Comparison of ENCODE assay signal across 17 cellular contexts in the genomic region with DNA sequence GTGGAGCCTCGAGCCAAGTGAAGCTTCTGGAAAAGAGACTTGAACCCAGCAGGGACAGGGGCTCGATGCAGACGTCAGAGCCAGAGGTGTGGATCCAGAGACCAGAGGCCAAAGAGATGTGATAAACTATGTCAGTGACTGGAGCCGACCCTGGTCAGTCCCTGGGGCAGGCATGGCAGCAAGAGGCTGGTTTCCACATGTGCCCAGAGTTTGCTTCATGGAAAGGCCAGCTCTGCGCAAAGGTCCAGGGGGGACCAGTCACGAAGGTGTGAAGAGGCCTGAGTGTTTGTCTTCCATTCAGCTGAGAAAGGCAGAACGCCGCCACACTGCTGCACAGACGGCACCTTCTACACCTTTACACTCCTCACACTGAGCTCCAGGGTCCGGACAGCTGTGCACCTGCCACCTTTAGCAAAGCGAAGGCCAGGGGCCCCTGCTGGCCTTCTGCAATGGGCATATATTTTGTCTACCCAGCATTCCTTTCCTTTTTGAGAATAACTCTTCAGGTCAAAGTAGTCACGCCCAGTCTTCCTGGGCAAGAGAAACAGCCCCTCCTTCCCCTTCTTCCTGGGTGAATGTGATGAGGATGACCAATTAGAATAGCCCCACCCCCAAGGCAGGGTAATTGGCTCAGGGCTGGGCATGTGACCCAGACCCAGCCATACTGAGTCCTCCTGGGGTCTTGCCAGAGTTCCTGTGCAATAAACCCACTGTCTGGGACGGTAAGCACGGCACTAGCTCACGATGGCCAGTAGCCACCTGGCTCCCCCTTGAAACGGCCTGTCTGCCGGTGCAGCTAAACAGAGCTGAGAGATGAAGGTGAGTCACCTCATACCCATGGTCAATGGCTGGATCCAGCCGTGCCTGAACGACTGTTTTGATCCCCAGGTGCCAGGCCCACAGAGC. TPM values are rescaled to one million over a fixed set of nuclear protein-coding genes. Genes with fewer than 3 reads are reported as not detected.
DNase-seq lines count a peak whose midpoint lies in the region; ATAC-seq and TF ChIP-seq lines count a peak whose summit lies in the region.
"Had no signal": no experiment of that assay in that cellular context is flagged by ENCODE, and none has a peak within 500 bp of the region (broad histone marks: within the 10 kb centered on the region; RNA-seq: fewer than 3 reads in every experiment).

No MANE protein-coding gene starts in this region.

- H2AFZ ChIP-seq in H9 (ENCODE audit: low read length) = no peak overlapping the region
- no peak overlapping the region for H2AFZ ChIP-seq in PC-3 (ENCODE audit: low read length)

- H3K4me3 ChIP-seq in PC-3 (ENCODE audit: low read length) (no peak overlapping the region), kidney epithelial cell (ENCODE audit: low read depth, low read length) (no peak overlapping the region)

- DNase-seq in H9 (peak; percentile 28), PC-3 (peak; percentile 7), kidney epithelial cell (ENCODE audit: low read depth) (peak; percentile 85), retina (peak; percentile 61), GM13977 (ENCODE audit: low spot score) (no peak), UCSD-AML1 (lab: John Stamatoyannopoulos, UW; ENCODE audit: unreplicated experiment) (no peak)
- no peak for DNase-seq in activated CD8-positive, alpha-beta T cell treated with anti-CD3 and anti-CD28 coated beads for 36 hours
- DNase-seq: activated naive CD4-positive, alpha-beta T cell treated with Interleukin-2 at 50 U/mL for 16 hours; natural killer cell; NCI-H2171 treated with DMSO at 0.1 percent for 48 hours; right cardiac atrium; stimulated activated CD4-positive, alpha-beta T cell treated with anti-CD3 and anti-CD28 coated beads, Interleukin-2, amount 100 ng/mL, for 48 hours had no signal

- H3K4me3 Mint-ChIP-seq in H9 = no peak overlapping the region
- H3K4me3 Mint-ChIP-seq in activated CD8-positive, alpha-beta T cell treated with anti-CD3 and anti-CD28 coated beads for 36 hours = no peak overlapping the region
- H3K4me3 Mint-ChIP-seq: natural killer cell; T-helper 1 cell treated with Interleukin-12 subunit alpha and Interleukin-12 subunit beta and Interleukin-4 antibody, amounts not matched to agents 30 μg/mL and 1 μg/mL, for 36 hours had no signal

- H2AK5ac ChIP-seq in H9 (ENCODE audit: insufficient read length, low read length) = no peak overlapping the region

- no peak overlapping the region for H3K4ac ChIP-seq in H9 (ENCODE audit: low read depth, low read length)

- H2BK12ac ChIP-seq in H9 (ENCODE audit: insufficient read length, low read depth, low read length) = no peak overlapping the region

- no peaks in the 10 kb centered on the region; the same call in none of the 2 replicates for H3K27me3 Mint-ChIP-seq in H9 (ENCODE audit: low read depth)
- H3K27me3 Mint-ChIP-seq in activated CD8-positive, alpha-beta T cell treated with anti-CD3 and anti-CD28 coated beads for 36 hours = no peaks in the 10 kb centered on the region

- H2BK120ac ChIP-seq in H9 (ENCODE audit: low read depth, low read length, poor library complexity, severe bottlenecking) = no peak overlapping the region

- H3K4me1 ChIP-seq in H9 (ENCODE audit: insufficient read depth, low read length) (no peaks in the 10 kb centered on the region), PC-3 (ENCODE audit: insufficient read depth, low read length) (peaks cover 40% of the 10 kb centered on the region)

- no TSS peak for BruUV-seq in PC-3 (replicated peaks; lab: Mats Ljungman, UMichigan)

- no peak overlapping the region for H2BK5ac ChIP-seq in H9 (ENCODE audit: insufficient read length, low read length)

- H3K36me3 Mint-ChIP-seq in H9 (ENCODE audit: insufficient read depth in 1 of 3, low read depth in 3 of 3) = peaks cover 6 to 15% (median 6%) of the 10 kb centered on the region in 3 experiments
- peaks cover 2% of the 10 kb centered on the region for H3K36me3 Mint-ChIP-seq in activated CD8-positive, alpha-beta T cell treated with anti-CD3 and anti-CD28 coated beads for 36 hours (ENCODE audit: low read depth)
- H3K36me3 Mint-ChIP-seq: natural killer cell had no signal

- H4K20me1 ChIP-seq in H9 (ENCODE audit: control insufficient read depth, insufficient read depth, insufficient read length) = no peaks in the 10 kb centered on the region
- H4K20me1 ChIP-seq in PC-3 (ENCODE audit: low read length) = no peaks in the 10 kb centered on the region

- H3K27ac Mint-ChIP-seq in H9 = peak overlapping the region in 1 of 3 experiments; percentile 52; a peak in 1 of 7 replicates
- no peak overlapping the region for H3K27ac Mint-ChIP-seq in activated CD8-positive, alpha-beta T cell treated with anti-CD3 and anti-CD28 coated beads for 36 hours
- H3K27ac Mint-ChIP-seq: natural killer cell; T-helper 1 cell treated with Interleukin-12 subunit alpha and Interleukin-12 subunit beta and Interleukin-4 antibody, amounts not matched to agents 30 μg/mL and 1 μg/mL, for 36 hours had no signal

- H3K9me3 ChIP-seq in H9 (ENCODE audit: control insufficient read depth, low read depth, low read length) (no peaks in the 10 kb centered on the region), PC-3 (ENCODE audit: low read length) (no peaks in the 10 kb centered on the region)

- no peaks in the 10 kb centered on the region for H3F3A ChIP-seq in PC-3 (ENCODE audit: low read length, unreplicated experiment)

- no peak for ATAC-seq in PC-3
- no peak for ATAC-seq in activated CD8-positive, alpha-beta T cell treated with anti-CD3 and anti-CD28 coated beads for 36 hours
- no peak for ATAC-seq in GM21390 (IDR thresholded peaks at IDR 0.05; ENCODE audit: unreplicated experiment)
- ATAC-seq: activated CD4-positive, CD25-positive, alpha-beta regulatory T cell treated with anti-CD3 and anti-CD28 coated beads, Interleukin-2, amount 50 U/mL, for 24 hours; natural killer cell; right cardiac atrium; Right ventricle myocardium inferior had no signal

- H2BK15ac ChIP-seq in H9 (ENCODE audit: low read depth, low read length) = no peak overlapping the region

- POLR2A ChIA-PET in PC-3 (lab: Charles Lee; ENCODE audit: unreplicated experiment) = no interaction called here
- POLR2A ChIA-PET in activated CD8-positive, alpha-beta T cell treated with anti-CD3 and anti-CD28 coated beads for 36 hours (lab: Charles Lee) = no interaction called here

- H3K9me2 ChIP-seq in PC-3 (replicated peaks; ENCODE audit: low read length) = no peaks in the 10 kb centered on the region

- TF ChIP-seq CTCF in H9 (conservative IDR thresholded peaks at IDR 0.05) = no peak
- TF ChIP-seq CTCF in PC-3 (conservative IDR thresholded peaks at IDR 0.05; ENCODE audit: low read depth, low read length) = no peak
- TF ChIP-seq CTCF in kidney epithelial cell (IDR thresholded peaks at IDR 0.05; ENCODE audit: insufficient read depth, low read length, poor library complexity, severe bottlenecking) = no peak
- TF ChIP-seq CTCF in GM13977 (IDR thresholded peaks at IDR 0.05; ENCODE audit: extremely low read depth, insufficient read depth, missing control alignments) = no peak
- TF ChIP-seq CTCF in activated CD8-positive, alpha-beta T cell treated with anti-CD3 and anti-CD28 coated beads for 36 hours (IDR thresholded peaks at IDR 0.05) = no peak

- in situ Hi-C loops in GM13977 (cut with MboI; ENCODE audit: low pct_unique_long_range_greater_than_20kb, low sequenced_read_pairs, unreplicated experiment) = no loop called here

- CTCF ChIA-PET in PC-3 (lab: Charles Lee) = no interaction called here
- CTCF ChIA-PET in activated CD8-positive, alpha-beta T cell treated with anti-CD3 and anti-CD28 coated beads for 36 hours (lab: Charles Lee) = no interaction called here

- no peak overlapping the region for H3K23ac ChIP-seq in H9 (ENCODE audit: insufficient read length, low read depth, low read length)

- H3K79me1 ChIP-seq in H9 (ENCODE audit: insufficient read depth, low read depth, low read length, poor library complexity, severe bottlenecking) = no peaks in the 10 kb centered on the region

- no peak overlapping the region for H3K27ac ChIP-seq in H9 (ENCODE audit: insufficient read length, low read depth, low read length)
- H3K27ac ChIP-seq in PC-3 (ENCODE audit: low read length) = no peak overlapping the region
- H3K27ac ChIP-seq: epithelial cell of prostate had no signal

- H3K56ac ChIP-seq in H9 (ENCODE audit: insufficient read length, low read depth, low read length) = no peak overlapping the region

- H3K36me3 ChIP-seq in PC-3 (ENCODE audit: low read depth, low read length) (no peaks in the 10 kb centered on the region), kidney epithelial cell (ENCODE audit: control insufficient read depth, insufficient read depth, low read length) (no peaks in the 10 kb centered on the region)

- H4K91ac ChIP-seq in H9 (ENCODE audit: insufficient read length, low read depth, low read length) = no peak overlapping the region

- H4K8ac ChIP-seq in H9 (replicated peaks; ENCODE audit: insufficient read length, low read depth, low read length) = no peak overlapping the region

- H3K27me3 ChIP-seq in H9 (ENCODE audit: insufficient read depth, low read length) (no peaks in the 10 kb centered on the region), PC-3 (ENCODE audit: low read length) (no peaks in the 10 kb centered on the region), kidney epithelial cell (ENCODE audit: control insufficient read depth, insufficient read depth, low read length) (no peaks in the 10 kb centered on the region)

- H3K14ac ChIP-seq in H9 (ENCODE audit: insufficient read depth, low read length) = no peak overlapping the region; the same call in 1 of the 2 replicates

- H4K5ac ChIP-seq in H9 (ENCODE audit: insufficient read length, low read depth, low read length) = no peak overlapping the region

- no peaks in the 10 kb centered on the region for H3K79me2 ChIP-seq in H9 (ENCODE audit: insufficient read depth, low read length)
- peaks cover 28% of the 10 kb centered on the region for H3K79me2 ChIP-seq in PC-3 (ENCODE audit: low read length)

- H3T11ph ChIP-seq in H9 (ENCODE audit: low read length) = no peak overlapping the region

- intact Hi-C loops in PC-3 (cut with micrococcal nuclease) = no loop called here
- intact Hi-C loops in activated CD8-positive, alpha-beta T cell treated with anti-CD3 and anti-CD28 coated beads for 36 hours (cut with micrococcal nuclease) = no loop called here

- H3K4me2 ChIP-seq in H9 (ENCODE audit: insufficient read depth, insufficient read length, low read length) (no peak overlapping the region), PC-3 (ENCODE audit: low read length) (no peak overlapping the region)

- H3K9ac ChIP-seq in H9 (ENCODE audit: extremely low read depth, insufficient read length, low read length) (no peak overlapping the region), PC-3 (ENCODE audit: low read length) (no peak overlapping the region)

- H3K23me2 ChIP-seq in H9 (ENCODE audit: insufficient read length, low read depth, low read length, poor library complexity, severe bottlenecking) = no peaks in the 10 kb centered on the region

- peaks cover 15% of the 10 kb centered on the region in 2 experiments for H3K9me3 Mint-ChIP-seq in H9
- peaks cover 5% of the 10 kb centered on the region for H3K9me3 Mint-ChIP-seq in activated CD8-positive, alpha-beta T cell treated with anti-CD3 and anti-CD28 coated beads for 36 hours
- H3K9me3 Mint-ChIP-seq: natural killer cell had no signal

- no peak overlapping the region for H2BK20ac ChIP-seq in H9 (ENCODE audit: low read depth, low read length, poor library complexity, severe bottlenecking)

- H3K4me1 Mint-ChIP-seq in H9 = peaks cover 17 to 28% of the 10 kb centered on the region in 2 experiments
- H3K4me1 Mint-ChIP-seq in activated CD8-positive, alpha-beta T cell treated with anti-CD3 and anti-CD28 coated beads for 36 hours (ENCODE audit: low read depth) = peaks cover 2% of the 10 kb centered on the region

- no peak overlapping the region for H3K18ac ChIP-seq in H9 (ENCODE audit: insufficient read length, low read depth, low read length)

- WGBS in H9 (ENCODE audit: extremely low coverage, insufficient read length, low lambda C conversion rate) = no CpG with 5 or more reads among the region's 19 CpGs

RNA-seq across cellular contexts. Expression of a gene that starts 2.3 kb away (rescaled TPM):
- total RNA-seq in H9 (2021) (2.3 and 3.0 TPM in 2 replicates), PC-3 (2014; rRNA removed) (24.9 and 30.8 TPM in 2 replicates), kidney epithelial cell (15.1 and 22.4 TPM in 2 replicates)
- total RNA-seq in activated CD8-positive, alpha-beta T cell treated with anti-CD3 and anti-CD28 coated beads for 36 hours = 1 to 10 TPM in 1 of 2 experiments, under 1 TPM in 1; 0.72 to 1.1 TPM

Comparison
In these comparisons a context has a peak if more than half of its experiments do, and no peak if none do; other contexts are left out.
1. DNase-seq: peak in H9 (single experiment), PC-3 (single experiment), kidney epithelial cell (single experiment) and retina (single experiment); none in GM13977 (single experiment), activated CD8-positive, alpha-beta T cell treated with anti-CD3 and anti-CD28 coated beads for 36 hours (single experiment) and UCSD-AML1 (single experiment).